Comparison of ENCODE assay signal across 8 cellular contexts in genomic region chr9:113275147-113276131, GRCh38. TPM values are rescaled to one million over a fixed set of nuclear protein-coding genes. Genes with fewer than 3 reads are reported as not detected.
DNase-seq lines count a peak whose midpoint lies in the region; ATAC-seq and TF ChIP-seq lines count a peak whose summit lies in the region.

Gene CDC26 (minus strand): TSS chr9:113275572. CDS start chr9:113272507, 3,065 bp downstream.
Gene PRPF4 (plus strand): TSS chr9:113275658. CDS start chr9:113275744, 86 bp downstream.

- H2AFZ ChIP-seq in PC-3 (ENCODE audit: low read length) = peak within 1 kb of the TSS; percentile 100

- no peaks in the 10 kb centered on the region for H3F3A ChIP-seq in PC-3 (ENCODE audit: low read length, unreplicated experiment)

- H3K4me1 ChIP-seq in PC-3 (ENCODE audit: insufficient read depth, low read length) = peaks cover 9% of the 10 kb centered on the region
- peaks cover 0 to 2% of the 10 kb centered on the region in 2 donors for H3K4me1 ChIP-seq in esophagus (ENCODE audit: control insufficient read depth in 2 of 2, insufficient read depth in 2 of 2, low read length in 1 of 2)
- H3K4me1 ChIP-seq in mucosa of stomach (ENCODE audit: control insufficient read depth, insufficient read depth, low read length) = peaks cover 7% of the 10 kb centered on the region

- H3K9me2 ChIP-seq in PC-3 (replicated peaks; ENCODE audit: low read length) = no peaks in the 10 kb centered on the region

- WGBS in esophagus, 2 donors = 0% methylated on average over 63 of the region's 63 CpGs

- H3K4me2 ChIP-seq in PC-3 (ENCODE audit: low read length) = peak within 1 kb of the TSS; percentile 99

- H4K20me1 ChIP-seq in PC-3 (ENCODE audit: low read length) = no peaks in the 10 kb centered on the region

- H3K27me3 ChIP-seq in PC-3 (ENCODE audit: low read length) = no peaks in the 10 kb centered on the region
- no peaks in the 10 kb centered on the region for H3K27me3 ChIP-seq in esophagus (ENCODE audit: control insufficient read depth in 1 of 2, insufficient read depth in 2 of 2, low read length in 2 of 2)
- H3K27me3 ChIP-seq in mucosa of stomach (ENCODE audit: control insufficient read depth, insufficient read depth, low read length) = no peaks in the 10 kb centered on the region

- H3K27ac ChIP-seq in PC-3 (ENCODE audit: low read length) (peak within 1 kb of the TSS; percentile 72), esophagus (ENCODE audit: low read depth in 2 of 2, low read length in 1 of 2) (peak within 1 kb of the TSS; percentile 96 to 99)

- peak within 1 kb of the TSS; percentile 99 for H3K9ac ChIP-seq in PC-3 (ENCODE audit: low read length)
- peak within 1 kb of the TSS; percentile 91 for H3K9ac ChIP-seq in mucosa of stomach (ENCODE audit: low read length)

- H3K79me2 ChIP-seq in PC-3 (ENCODE audit: low read length) = peaks cover 52% of the 10 kb centered on the region

- BruUV-seq in PC-3 (replicated peaks; lab: Mats Ljungman, UMichigan) = TSS peak; percentile 83

- POLR2A ChIA-PET in PC-3 (lab: Charles Lee; ENCODE audit: unreplicated experiment) = interaction anchor here (1.0 kb wide), 1 partner anchor 135 kb away, joined by 3 read pairs; the partner anchor contains the start of genes C9orf43 and POLE3

- TF ChIP-seq CTCF in PC-3 (conservative IDR thresholded peaks at IDR 0.05; ENCODE audit: low read depth, low read length) = no peak

- peak; percentile 99 for ATAC-seq in GM21717 (IDR thresholded peaks at IDR 0.05; ENCODE audit: unreplicated experiment)
- ATAC-seq in PC-3 = peak; percentile 93

- H3K36me3 ChIP-seq in PC-3 (ENCODE audit: low read depth, low read length) (peaks cover 29% of the 10 kb centered on the region), esophagus (ENCODE audit: control insufficient read depth in 2 of 2, insufficient read depth in 2 of 2, low read length in 1 of 2) (peaks cover 0 to 18% of the 10 kb centered on the region in 2 donors), mucosa of stomach (ENCODE audit: control insufficient read depth, insufficient read depth, low read length) (no peaks in the 10 kb centered on the region)

- H3K9me3 ChIP-seq in PC-3 (ENCODE audit: low read length) (no peaks in the 10 kb centered on the region), esophagus (ENCODE audit: control insufficient read depth in 2 of 2, insufficient read depth in 1 of 2, low read depth in 1 of 2, low read length in 1 of 2) (no peaks in the 10 kb centered on the region), mucosa of stomach (ENCODE audit: control insufficient read depth, low read length) (no peaks in the 10 kb centered on the region)

- CTCF ChIA-PET in PC-3 (lab: Charles Lee) = interaction anchor here (1.0 kb wide), 1 partner anchor 383 kb away, joined by 3 read pairs; no protein-coding TSS in a partner anchor

- peak within 1 kb of the TSS; percentile 83 for H3K4me3 ChIP-seq in Jurkat, Clone E6-1 (ENCODE audit: low read length)
- H3K4me3 ChIP-seq in PC-3 (ENCODE audit: low read length) (peak within 1 kb of the TSS; percentile 94), esophagus (ENCODE audit: low read depth in 1 of 2, low read length in 2 of 2) (peak within 1 kb of the TSS; percentile 96 to 99), mucosa of stomach (ENCODE audit: low read length) (peak within 1 kb of the TSS; percentile 95)

- intact Hi-C loops in PC-3 (cut with micrococcal nuclease) = loop anchor here (2.0 kb wide), 1 partner anchor 55 kb away; the partner anchor contains the start of genes FKBP15 and SLC31A1

- peak; percentile 98 for DNase-seq in DMS53 (lab: John Stamatoyannopoulos, UW)
- DNase-seq in Jurkat, Clone E6-1 (ENCODE audit: low read depth, low spot score) = peak; percentile 95
- peak; percentile 92 for DNase-seq in PC-3
- DNase-seq in activated T-cell treated with anti-CD3 and anti-CD28 coated beads for 48 hours (ENCODE audit: low read depth) = peak; percentile 95
- DNase-seq in stimulated activated CD8-positive, alpha-beta memory T cell treated with anti-CD3 and anti-CD28 coated beads, Interleukin-7, amount 100 ng/mL, for 1 hour (ENCODE audit: low read depth in 2 of 2) = peak; percentile 88 to 89

RNA-seq across cellular contexts. Expression of gene CDC26, which starts in this region (rescaled TPM):
- 44.0 TPM for polyA plus RNA-seq in Jurkat, Clone E6-1 (2012; ENCODE audit: insufficient read depth, insufficient read length)
- 32.4 and 34.7 TPM in 2 replicates for total RNA-seq in PC-3 (2014; rRNA removed)
- polyA plus RNA-seq in esophagus = 10 to 100 TPM; 13.5 to 27.9 TPM

RNA-seq across cellular contexts. Expression of gene PRPF4, which starts in this region (rescaled TPM):
- polyA plus RNA-seq in Jurkat, Clone E6-1 (2012; ENCODE audit: insufficient read depth, insufficient read length) = 61.1 TPM
- 27.4 and 32.1 TPM in 2 replicates for total RNA-seq in PC-3 (2014; rRNA removed)
- 10 to 100 TPM in 1 of 2 donors, 1 to 10 TPM in 1; 5.1 to 11.3 TPM for polyA plus RNA-seq in esophagus

Comparison
In these comparisons a context has a peak if more than half of its experiments do, and no peak if none do; other contexts are left out.
1. Peak in every context shown above with its lines: DNase-seq, ATAC-seq, H3K4me3 ChIP-seq and H3K27ac ChIP-seq.